In genomic region chr15:98698792-98699191, GRCh38 we compare ENCODE assay signal across 24 cellular contexts. TPM values are rescaled to one million over a fixed set of nuclear protein-coding genes. Genes with fewer than 3 reads are reported as not detected.
DNase-seq lines count a peak whose midpoint lies in the region; ATAC-seq, FAIRE-seq and TF ChIP-seq lines count a peak whose summit lies in the region.
"Had no signal": no experiment of that assay in that cellular context is flagged by ENCODE, and none has a peak within 500 bp of the region (broad histone marks: within the 10 kb centered on the region; RNA-seq: fewer than 3 reads in every experiment).

No MANE protein-coding gene starts in this region.

- no peak overlapping the region for H2BK120ac ChIP-seq in H1 (replicated peaks; ENCODE audit: low read depth, low read length)

- peaks cover 33% of the 10 kb centered on the region for H3K79me1 ChIP-seq in H1 (ENCODE audit: low read depth, low read length)

- peaks cover 38% of the 10 kb centered on the region in 2 experiments for H4K20me1 ChIP-seq in H1 (replicated peaks in 1 of 2; ENCODE audit: control insufficient read depth in 1 of 2, insufficient read depth in 2 of 2, low read length in 2 of 2)

- POLR2A ChIA-PET in H1 (lab: Charles Lee; ENCODE audit: partially characterized antibody): interaction anchor here (1.2 to 1.4 kb wide), 2 partner anchors 14 to 27 kb away, joined by 3 read pairs; no protein-coding TSS in a partner anchor

- no peak for TF ChIP-seq RAD21 in H1 (IDR thresholded peaks at IDR 0.05 in 1 of 2, conservative IDR thresholded peaks at IDR 0.05 in 1 of 2; ENCODE audit: low read depth in 2 of 2, low read length in 2 of 2)

- H3K36me3 ChIP-seq in H1 (ENCODE audit: control insufficient read depth in 2 of 4, insufficient read depth in 4 of 4, low read length in 3 of 4) (no peaks in the 10 kb centered on the region), upper lobe of right lung (no peaks in the 10 kb centered on the region)
- H3K36me3 ChIP-seq: gastrocnemius medialis, MG63, prostate gland had no signal

- H3K23me2 ChIP-seq in H1 (ENCODE audit: low read depth, low read length): no peaks in the 10 kb centered on the region

- no peaks in the 10 kb centered on the region for H3K9me3 ChIP-seq in right cardiac atrium (ENCODE audit: control insufficient read depth, low read length)
- no peaks in the 10 kb centered on the region for H3K9me3 ChIP-seq in H1 (ENCODE audit: insufficient read depth in 2 of 2, low read depth in 1 of 2, low read length in 1 of 2)
- no peaks in the 10 kb centered on the region for H3K9me3 ChIP-seq in upper lobe of right lung
- H3K9me3 ChIP-seq: gastrocnemius medialis, MG63, mucosa of descending colon, prostate gland had no signal

- FAIRE-seq in H1 (lab: Jason Lieb, UNC): no peak
- FAIRE-seq: G401.6, K562 had no signal

- TF ChIP-seq CTCF in H1 (IDR thresholded peaks at IDR 0.05; ENCODE audit: control extremely low read depth in 1 of 3, insufficient read depth in 1 of 3, low read depth in 1 of 3, low read length in 3 of 3): no peak
- TF ChIP-seq CTCF in upper lobe of right lung (IDR thresholded peaks at IDR 0.05): no peak

- intact Hi-C loops in left ventricle myocardium superior (cut with micrococcal nuclease): no loop called here
- intact Hi-C loops in right cardiac atrium (cut with DNase I): no loop called here
- intact Hi-C loops in upper lobe of right lung (cut with DNase I): no loop called here

- H3K4me2 ChIP-seq in H1 (ENCODE audit: insufficient read depth in 1 of 2, low read depth in 2 of 2, low read length in 2 of 2): peak overlapping the region; percentile 8 to 40; a peak in 1 of 4 replicates

- no peak for TF ChIP-seq POLR2A in H1 (IDR thresholded peaks at IDR 0.05; ENCODE audit: control extremely low read depth in 1 of 2, low read depth in 2 of 2, low read length in 2 of 2)

- ATAC-seq in left ventricle myocardium superior: peak; percentile 23
- ATAC-seq in right cardiac atrium: no peak
- ATAC-seq in upper lobe of right lung: peak; percentile 39
- ATAC-seq: activated CD8-positive, alpha-beta memory T cell treated with anti-CD3 and anti-CD28 coated beads, Interleukin-2, amount 10 ng/mL, durations not matched to agents 7 days and 5 days; gastrocnemius medialis; K562 had no signal

- DNase-seq in NOMO-1 treated with DMSO at 0.1 percent for 48 hours (lab: John Stamatoyannopoulos, UW; ENCODE audit: unreplicated experiment) (peak; percentile 19), NOMO-1 (lab: John Stamatoyannopoulos, UW; ENCODE audit: unreplicated experiment in 2 of 2) (no peak), left ventricle myocardium superior (no peak), right cardiac atrium (no peak), H1 (ENCODE audit: low read depth in 1 of 2, low spot score in 2 of 2) (no peak), upper lobe of right lung (no peak), dedifferentiated amniotic fluid mesenchymal stem cell (ENCODE audit: extremely low spot score) (no peak)
- DNase-seq in activated effector memory CD4-positive, alpha-beta T cell treated with Interleukin-2 at 50 U/mL for 16 hours: no peak
- DNase-seq: activated CD4-positive, alpha-beta T cell treated with anti-CD3 and anti-CD28 coated beads for 4 hours; activated CD8-positive, alpha-beta memory T cell treated with anti-CD3 and anti-CD28 coated beads, Interleukin-2, amount 10 ng/mL, durations not matched to agents 7 days and 5 days; activated gamma-delta T cell; amygdala; cortex of kidney; DMS53; gastrocnemius medialis; hippocampal formation; MG63; mucosa of descending colon; NCI-H1417 treated with DMSO at 0.1 percent for 48 hours; NCI-H2107 had no signal

- H2BK15ac ChIP-seq in H1 (ENCODE audit: low read length): no peak overlapping the region

- no peak overlapping the region for H2AFZ ChIP-seq in H1 (ENCODE audit: low read length)

- no peak overlapping the region for H2BK20ac ChIP-seq in H1 (ENCODE audit: low read length)

- H3K23ac ChIP-seq in H1 (ENCODE audit: insufficient read length): no peak overlapping the region

- no peak overlapping the region for H3K18ac ChIP-seq in H1 (ENCODE audit: extremely low read depth, low read length)

- H2BK12ac ChIP-seq in H1 (ENCODE audit: low read depth, low read length): no peak overlapping the region

- H3K4ac ChIP-seq in H1 (replicated peaks; ENCODE audit: insufficient read length, low read depth, low read length): no peak overlapping the region

- CTCF ChIA-PET in H1 (lab: Charles Lee; ENCODE audit: partially characterized antibody): interaction anchor here (0.8 to 0.9 kb wide), 2 partner anchors 8 to 152 kb away, joined by 3 read pairs; no protein-coding TSS in a partner anchor

- H3K4me1 ChIP-seq in right cardiac atrium (ENCODE audit: control insufficient read depth, insufficient read depth, low read length) (peaks cover 21% of the 10 kb centered on the region), H1 (replicated peaks in 1 of 4; ENCODE audit: control insufficient read depth in 3 of 4, insufficient read depth in 4 of 4, low read length in 3 of 4) (peaks cover 2 to 26% (median 25%) of the 10 kb centered on the region in 4 experiments), upper lobe of right lung (peaks cover 19% of the 10 kb centered on the region)

- H3K14ac ChIP-seq in H1 (ENCODE audit: insufficient read length): no peak overlapping the region

- whole genome bisulfite sequencing in right cardiac atrium: 59% methylated on average over 2 of the region's 2 CpGs
- WGBS in H1 (ENCODE audit: extremely low coverage in 1 of 2, insufficient coverage in 1 of 2, insufficient read length in 1 of 2, insufficient replicate concordance in 2 of 2, low coverage in 1 of 2, low lambda C conversion rate in 2 of 2, missing lambda C conversion rate in 1 of 2), 2 experiments: 80% methylated on average over 2 of the region's 2 CpGs; no CpG with 5 or more reads in 1 of the 2 experiments

- no peak overlapping the region for H2BK5ac ChIP-seq in H1 (ENCODE audit: low read depth, low read length)

- no peak overlapping the region for H4K5ac ChIP-seq in H1 (ENCODE audit: insufficient read length, low read depth, low read length)

- no peak overlapping the region for H3K4me3 ChIP-seq in right cardiac atrium (ENCODE audit: low read length)
- H3K4me3 ChIP-seq in H1 (ENCODE audit: extremely low read depth in 1 of 4, insufficient read depth in 2 of 4, low read depth in 3 of 4, low read length in 4 of 4): no peak overlapping the region
- no peak overlapping the region for H3K4me3 ChIP-seq in upper lobe of right lung
- H3K4me3 ChIP-seq: gastrocnemius medialis, K562, MG63, mucosa of descending colon, prostate gland had no signal

- H3K56ac ChIP-seq in H1 (replicated peaks; ENCODE audit: insufficient read length, low read depth, low read length): no peak overlapping the region

- H4K91ac ChIP-seq in H1 (replicated peaks; ENCODE audit: insufficient read length, low read length): no peak overlapping the region

- H3K79me2 ChIP-seq in H1 (ENCODE audit: control insufficient read depth in 1 of 2, insufficient read depth in 2 of 2, low read length in 2 of 2): peaks cover 33 to 97% of the 10 kb centered on the region in 2 experiments

- no peak overlapping the region for H2AK5ac ChIP-seq in H1 (ENCODE audit: low read depth, low read length)

- no peak overlapping the region for H3K27ac ChIP-seq in right cardiac atrium (ENCODE audit: low read length)
- H3K27ac ChIP-seq in H1 (ENCODE audit: low read depth, low read length): no peak overlapping the region
- H3K27ac ChIP-seq in upper lobe of right lung: no peak overlapping the region
- H3K27ac ChIP-seq: 22Rv1, gastrocnemius medialis, prostate gland had no signal

- no peak overlapping the region for H3K9ac ChIP-seq in H1 (replicated peaks in 1 of 4; ENCODE audit: extremely low read depth in 1 of 4, low read depth in 3 of 4, low read length in 3 of 4)

- TF ChIP-seq EP300 in H1 (IDR thresholded peaks at IDR 0.05; ENCODE audit: borderline replicate concordance in 1 of 2, low read depth in 2 of 2, low read length in 2 of 2): no peak

- H4K8ac ChIP-seq in H1 (ENCODE audit: extremely low read depth, insufficient read depth, low read length): no peak overlapping the region

- H3K27me3 ChIP-seq in right cardiac atrium (ENCODE audit: control insufficient read depth, insufficient read depth) (no peaks in the 10 kb centered on the region), H1 (replicated peaks in 1 of 4; ENCODE audit: control insufficient read depth in 3 of 4, extremely low read depth in 1 of 4, insufficient read depth in 3 of 4, low read length in 3 of 4) (no peaks in the 10 kb centered on the region), upper lobe of right lung (no peaks in the 10 kb centered on the region)
- H3K27me3 ChIP-seq: gastrocnemius medialis, MG63 had no signal

TF ChIP-seq in H1, 55 proteins besides CTCF, POLR2A, EP300 and RAD21 (continues in another document):
- TF ChIP-seq MAX (IDR thresholded peaks at IDR 0.05) (no peak), NANOG (IDR thresholded peaks at IDR 0.05; ENCODE audit: insufficient read depth, low read depth, low read length, poor library complexity, severe bottlenecking) (no peak), POLR2AphosphoS5 (IDR thresholded peaks at IDR 0.05; ENCODE audit: low read depth, low read length) (no peak), PHF8 (conservative IDR thresholded peaks at IDR 0.05; ENCODE audit: low read depth, low read length) (no peak), SRF (IDR thresholded peaks at IDR 0.05; ENCODE audit: low read depth, low read length) (no peak), SIN3A (conservative IDR thresholded peaks at IDR 0.05 in 1 of 2, IDR thresholded peaks at IDR 0.05 in 1 of 2; ENCODE audit: low read depth in 1 of 2, low read length in 2 of 2) (no peak)

RNA-seq across cellular contexts. Expression of gene IGF1R, which starts 50.5 kb away (rescaled TPM):
- total RNA-seq in left ventricle myocardium superior: 33.3 TPM
- 10 to 100 TPM; 31.0 to 52.3 (median 39.1) TPM for total RNA-seq in right cardiac atrium
- 9.0 TPM for polyA plus RNA-seq in right cardiac atrium
- 106 and 109 TPM in 2 replicates for total RNA-seq in H1 (2021; fragmentation: NEBNext Ultra II Directional; extraction: Animal tissue kit (Norgen Biotek cat#: 25700))
- polyA plus RNA-seq in H1 (2011; rRNA removed): 32.9 and 59.5 TPM in 2 replicates
- 36.8 TPM for polyA plus RNA-seq in H1 (2011; cell fraction: cytosol; rRNA removed)
- 169 TPM for polyA plus RNA-seq in H1 (2011; cell fraction: nucleus; rRNA removed)
- 28.6 to 37.3 TPM (median 31.8 TPM) in 4 replicates for polyA plus RNA-seq in H1 (2012, experiment 1 of 2)
- 4.8 TPM for polyA plus RNA-seq in H1 (2012, experiment 2 of 2)
- 66.7 TPM for polyA plus RNA-seq in H1 (2013, experiment 1 of 2)
- 60.3 TPM for polyA plus RNA-seq in H1 (2013, experiment 2 of 2)
- polyA minus RNA-seq in H1 (2011; rRNA and poly(A)+ RNA removed): 125 and 145 TPM in 2 replicates
- polyA minus RNA-seq in H1 (2011; cell fraction: cytosol; rRNA and poly(A)+ RNA removed): 186 TPM
- 203 TPM for polyA minus RNA-seq in H1 (2011; cell fraction: nucleus; rRNA and poly(A)+ RNA removed)
- 40.0 TPM for total RNA-seq in upper lobe of right lung

Comparison
In these comparisons a context has a peak if more than half of its experiments do, and no peak if none do; other contexts are left out.
1. ATAC-seq: peak in left ventricle myocardium superior (single experiment) and upper lobe of right lung (single experiment); none in right cardiac atrium (0 of 2).